Comparison of ENCODE assay signal across 9 cellular contexts in genomic region chr7:22725585-22725984, GRCh38. TPM values are rescaled to one million over a fixed set of nuclear protein-coding genes. Genes with fewer than 3 reads are reported as not detected.
A peak's percentile ranks its signal among the peaks of the same experiment; 100 is the strongest.
DNase-seq lines count a peak whose midpoint lies in the region; ATAC-seq and TF ChIP-seq lines count a peak whose summit lies in the region.
"Had no signal": no experiment of that assay in that cellular context is flagged by ENCODE, and none has a peak within 500 bp of the region (broad histone marks: within the 10 kb centered on the region; RNA-seq: fewer than 3 reads in every experiment).

No MANE protein-coding gene starts in this region.

- peaks cover 3% of the 10 kb centered on the region for H3K36me3 Mint-ChIP-seq in activated naive CD8-positive, alpha-beta T cell treated with anti-CD3 and anti-CD28 coated beads, Interleukin-2, amount 10 ng/mL, durations not matched to agents 7 days and 5 days
- H3K36me3 Mint-ChIP-seq in activated naive CD8-positive, alpha-beta T cell treated with anti-CD3 and anti-CD28 coated beads for 36 hours = no peaks in the 10 kb centered on the region
- no peaks in the 10 kb centered on the region for H3K36me3 Mint-ChIP-seq in endodermal cell (ENCODE audit: low read depth)

- no peak for DNase-seq in activated naive CD8-positive, alpha-beta T cell treated with anti-CD3 and anti-CD28 coated beads, Interleukin-2, amount 10 ng/mL, durations not matched to agents 7 days and 5 days
- no peak for DNase-seq in activated naive CD8-positive, alpha-beta T cell treated with anti-CD3 and anti-CD28 coated beads for 36 hours
- DNase-seq in NOMO-1 treated with DMSO at 0.1 percent for 48 hours (lab: John Stamatoyannopoulos, UW; ENCODE audit: unreplicated experiment) (peak; percentile 34), endodermal cell (peak; percentile 52), transverse colon (no peak), cortex of kidney (lab: John Stamatoyannopoulos, UW) (no peak)

- H3K27me3 ChIP-seq in endodermal cell (ENCODE audit: control insufficient read depth, insufficient read depth, low read length, poor library complexity, severe bottlenecking) = no peaks in the 10 kb centered on the region
- no peaks in the 10 kb centered on the region for H3K27me3 ChIP-seq in transverse colon

- H3K4me3 ChIP-seq in endodermal cell (ENCODE audit: low read length) (no peak overlapping the region), transverse colon (no peak overlapping the region)

- peak overlapping the region; percentile 83 for H3K27ac Mint-ChIP-seq in activated naive CD8-positive, alpha-beta T cell treated with anti-CD3 and anti-CD28 coated beads, Interleukin-2, amount 10 ng/mL, durations not matched to agents 7 days and 5 days
- no peak overlapping the region for H3K27ac Mint-ChIP-seq in activated naive CD8-positive, alpha-beta T cell treated with anti-CD3 and anti-CD28 coated beads for 36 hours
- H3K27ac Mint-ChIP-seq in endodermal cell = peak overlapping the region; percentile 80

- TF ChIP-seq EP300 in transverse colon (IDR thresholded peaks at IDR 0.05; ENCODE audit: low read depth) = no peak

- H3K4me1 ChIP-seq in endodermal cell (ENCODE audit: control insufficient read depth, insufficient read depth, low read length) (peaks cover 8% of the 10 kb centered on the region), transverse colon (peaks cover 5 to 45% (median 9%) of the 10 kb centered on the region in 4 donors)

- peak; percentile 60 for TF ChIP-seq CTCF in endodermal cell (conservative IDR thresholded peaks at IDR 0.05)
- TF ChIP-seq CTCF in transverse colon (IDR thresholded peaks at IDR 0.05) = no peak

- no peak for TF ChIP-seq POLR2A in transverse colon (IDR thresholded peaks at IDR 0.05)

- no peaks in the 10 kb centered on the region for H3K9me3 ChIP-seq in endodermal cell (ENCODE audit: control insufficient read depth, low read length)
- H3K9me3 ChIP-seq in transverse colon = no peaks in the 10 kb centered on the region

- peaks cover 42% of the 10 kb centered on the region for H3K4me1 Mint-ChIP-seq in activated naive CD8-positive, alpha-beta T cell treated with anti-CD3 and anti-CD28 coated beads, Interleukin-2, amount 10 ng/mL, durations not matched to agents 7 days and 5 days
- H3K4me1 Mint-ChIP-seq in activated naive CD8-positive, alpha-beta T cell treated with anti-CD3 and anti-CD28 coated beads for 36 hours = peaks cover 32% of the 10 kb centered on the region
- peaks cover 53% of the 10 kb centered on the region for H3K4me1 Mint-ChIP-seq in endodermal cell

- H3K36me3 ChIP-seq in endodermal cell (ENCODE audit: control insufficient read depth, insufficient read depth, low read length) = no peaks in the 10 kb centered on the region
- no peaks in the 10 kb centered on the region for H3K36me3 ChIP-seq in transverse colon

- ATAC-seq in activated naive CD8-positive, alpha-beta T cell treated with anti-CD3 and anti-CD28 coated beads, Interleukin-2, amount 10 ng/mL, durations not matched to agents 7 days and 5 days (ENCODE audit: low read depth) = no peak
- no peak for ATAC-seq in GM18511 (IDR thresholded peaks at IDR 0.05; ENCODE audit: unreplicated experiment)
- ATAC-seq in activated CD4-positive, CD25-positive, alpha-beta regulatory T cell treated with anti-CD3 and anti-CD28 coated beads, Interleukin-2, amount 50 U/mL, for 24 hours = no peak

- H3K9me3 Mint-ChIP-seq in activated naive CD8-positive, alpha-beta T cell treated with anti-CD3 and anti-CD28 coated beads, Interleukin-2, amount 10 ng/mL, durations not matched to agents 7 days and 5 days = no peaks in the 10 kb centered on the region
- no peaks in the 10 kb centered on the region for H3K9me3 Mint-ChIP-seq in activated naive CD8-positive, alpha-beta T cell treated with anti-CD3 and anti-CD28 coated beads for 36 hours
- no peaks in the 10 kb centered on the region for H3K9me3 Mint-ChIP-seq in endodermal cell
- H3K9me3 Mint-ChIP-seq: nephron had no signal

- intact Hi-C loops in transverse colon (cut with DNase I; ENCODE audit: low total_unique reads) = loop anchor here (5.0 kb wide), 1 partner anchor 287 kb away; the partner anchor contains the start of gene HYCC1

- POLR2A ChIA-PET in activated naive CD8-positive, alpha-beta T cell treated with anti-CD3 and anti-CD28 coated beads, Interleukin-2, amount 10 ng/mL, durations not matched to agents 7 days and 5 days (lab: Charles Lee) = interaction anchor here (0.8 to 3.6 kb wide), 4 partner anchors 45 to 164 kb away, joined by 3 to 22 read pairs (median 6); no protein-coding TSS in a partner anchor

- H3K27ac ChIP-seq in endodermal cell (ENCODE audit: low read depth, low read length) (no peak overlapping the region), transverse colon (peak overlapping the region; percentile 59 to 62 (median 61))

- in situ Hi-C loops in transverse colon (cut with MboI; ENCODE audit: low pct_ligation_motif_present in 1 of 4, low pct_unique_long_range_greater_than_20kb in 1 of 4, low sequenced_read_pairs in 3 of 4) = loop anchor here (5.0 to 10.0 kb wide), 2 partner anchors 161 to 163 kb away; no protein-coding TSS in a partner anchor

- H3K9ac ChIP-seq in endodermal cell (ENCODE audit: extremely low read depth, low read length, poor library complexity, severe bottlenecking) = no peak overlapping the region

- H3K27me3 Mint-ChIP-seq in activated naive CD8-positive, alpha-beta T cell treated with anti-CD3 and anti-CD28 coated beads, Interleukin-2, amount 10 ng/mL, durations not matched to agents 7 days and 5 days = peaks cover 9% of the 10 kb centered on the region
- H3K27me3 Mint-ChIP-seq in activated naive CD8-positive, alpha-beta T cell treated with anti-CD3 and anti-CD28 coated beads for 36 hours = peaks cover 62% of the 10 kb centered on the region
- no peaks in the 10 kb centered on the region for H3K27me3 Mint-ChIP-seq in endodermal cell (ENCODE audit: insufficient read depth)

- H3K4me3 Mint-ChIP-seq in activated naive CD8-positive, alpha-beta T cell treated with anti-CD3 and anti-CD28 coated beads, Interleukin-2, amount 10 ng/mL, durations not matched to agents 7 days and 5 days = peak overlapping the region; percentile 32
- no peak overlapping the region for H3K4me3 Mint-ChIP-seq in activated naive CD8-positive, alpha-beta T cell treated with anti-CD3 and anti-CD28 coated beads for 36 hours
- no peak overlapping the region for H3K4me3 Mint-ChIP-seq in endodermal cell

- WGBS in endodermal cell (ENCODE audit: insufficient coverage in 1 of 2, insufficient read length in 1 of 2), 2 experiments = 87% methylated on average over 7 to 9 of the region's 9 CpGs
- 30 to 50% methylated on average over 7 to 9 of the region's 9 CpGs for WGBS in transverse colon (ENCODE audit: low coverage in 1 of 2), 2 donors

RNA-seq across cellular contexts. Expression of gene IL6, which starts 1.4 kb away (rescaled TPM):
- under 1 TPM; 0.64 to 0.99 TPM for total RNA-seq in activated naive CD8-positive, alpha-beta T cell treated with anti-CD3 and anti-CD28 coated beads, Interleukin-2, amount 10 ng/mL, durations not matched to agents 7 days and 5 days
- total RNA-seq in activated naive CD8-positive, alpha-beta T cell treated with anti-CD3 and anti-CD28 coated beads for 36 hours = under 1 TPM in 1 of 2 experiments, not detected in 1; 0.60 TPM
- total RNA-seq in endodermal cell (under 1 TPM; 0.64 to 0.88 TPM), transverse colon (10 to 100 TPM in 1 of 4 donors, 1 to 10 TPM in 1, under 1 TPM in 1, not detected in 1; 0.82 to 10.8 (median 1.9) TPM)
- not detected for polyA plus RNA-seq in endodermal cell (2013, experiment 1 of 2)
- not detected for polyA plus RNA-seq in endodermal cell (2013, experiment 2 of 2)

Comparison
In these comparisons a context has a peak if more than half of its experiments do, and no peak if none do; other contexts are left out.
1. DNase-seq: peak in NOMO-1 treated with DMSO at 0.1 percent for 48 hours (single experiment) and endodermal cell (single experiment); none in activated naive CD8-positive, alpha-beta T cell treated with anti-CD3 and anti-CD28 coated beads, Interleukin-2, amount 10 ng/mL, durations not matched to agents 7 days and 5 days (single experiment), activated naive CD8-positive, alpha-beta T cell treated with anti-CD3 and anti-CD28 coated beads for 36 hours (single experiment), transverse colon (single experiment) and cortex of kidney (single experiment).